21 cellular contexts compared by ENCODE assay signal in genomic region chr17:77723909-77724875, GRCh38.
A peak's percentile ranks its signal among the peaks of the same experiment; 100 is the strongest.
DNase-seq lines count a peak whose midpoint lies in the region; ATAC-seq, FAIRE-seq and TF ChIP-seq lines count a peak whose summit lies in the region.
"Had no signal": no experiment of that assay in that cellular context is flagged by ENCODE, and none has a peak within 500 bp of the region (broad histone marks: within the 10 kb centered on the region; RNA-seq: fewer than 3 reads in every experiment).

No MANE protein-coding gene starts in this region.

- no peaks in the 10 kb centered on the region for H3K9me3 ChIP-seq in HEK293 (ENCODE audit: control insufficient read depth, insufficient read depth, low read depth, low read length)
- no peaks in the 10 kb centered on the region; the same call in 1 of the 2 replicates for H3K9me3 ChIP-seq in K562 (replicated peaks; ENCODE audit: control insufficient read depth, insufficient read depth, low read depth, low read length)
- no peaks in the 10 kb centered on the region for H3K9me3 ChIP-seq in neural progenitor cell (ENCODE audit: low read depth)
- H3K9me3 ChIP-seq: BE2C, Peyer's patch, SK-N-SH, tibial nerve had no signal

- DNase-seq in NCI-H1105 treated with DMSO at 0.1 percent for 48 hours (lab: John Stamatoyannopoulos, UW): peak; percentile 74
- no peak for DNase-seq in NCI-H1105 (lab: John Stamatoyannopoulos, UW)
- DNase-seq in K562 (ENCODE audit: extremely low read depth in 1 of 4, low spot score in 3 of 4): no peak
- no peak for DNase-seq in neural progenitor cell (ENCODE audit: low spot score)
- no peak for DNase-seq in NCI-H345 treated with DMSO at 0.1 percent for 48 hours (lab: John Stamatoyannopoulos, UW; ENCODE audit: unreplicated experiment)
- no peak for DNase-seq in middle frontal gyrus (ENCODE audit: extremely low spot score, low spot score)
- DNase-seq: 8988T; activated CD4-positive, alpha-beta T cell treated with anti-CD3 and anti-CD28 coated beads for 1 hour; activated naive CD4-positive, alpha-beta T cell treated with anti-CD3 and anti-CD28 coated beads for 36 hours; activated T-cell treated with anti-CD3 and anti-CD28 coated beads for 4 hours; NCI-H524 treated with DMSO at 0.1 percent for 48 hours; Peyer's patch; retina; SK-N-SH had no signal

- H3K79me2 ChIP-seq in K562 (ENCODE audit: control insufficient read depth, insufficient read depth, low read length) (no peaks in the 10 kb centered on the region), neural progenitor cell (ENCODE audit: low read depth) (no peaks in the 10 kb centered on the region)

- H3K4me3 ChIP-seq in HEK293 (ENCODE audit: low read depth, low read length) (no peak overlapping the region), K562 (no peak overlapping the region), neural progenitor cell (no peak overlapping the region)
- H3K4me3 ChIP-seq: Peyer's patch, tibial nerve had no signal

- H3K27ac ChIP-seq in HEK293 (ENCODE audit: extremely low read depth, low read depth, low read length) (no peak overlapping the region), K562 (ENCODE audit: extremely low read depth, low read depth, low read length) (no peak overlapping the region), neural progenitor cell (no peak overlapping the region)
- H3K27ac ChIP-seq: Peyer's patch, tibial nerve had no signal

- FAIRE-seq in K562 (lab: Jason Lieb, UNC): no peak
- FAIRE-seq: HepG2 had no signal

- CTCF ChIA-PET in HEK293 (lab: Yijun Ruan, JAX): no interaction called here
- CTCF ChIA-PET in K562 (lab: Yijun Ruan, JAX; ENCODE audit: low intra/inter-chr PET ratio): no interaction called here

- WGBS in K562 (ENCODE audit: insufficient coverage, low coverage, missing lambda C conversion rate): 1% methylated on average over 20 of the region's 22 CpGs

- no peak overlapping the region for H3K4me3 Mint-ChIP-seq in neural progenitor cell
- H3K4me3 Mint-ChIP-seq: activated naive CD4-positive, alpha-beta T cell treated with anti-CD3 and anti-CD28 coated beads for 36 hours; mesothelial cell of epicardium; stimulated activated naive B cell treated with anti-CD40 and anti-IgM and Interleukin-4, amounts not matched to agents 10 μg/mL and 1 μg/mL and 100 μg/mL, for 72 hours had no signal

- ATAC-seq in K562 (no peak), HG03280 (IDR thresholded peaks at IDR 0.05; ENCODE audit: unreplicated experiment) (no peak)
- ATAC-seq: HepG2 had no signal

- in situ Hi-C loops in K562 (cut with MboI): no loop called here

- H3K4me1 Mint-ChIP-seq in neural progenitor cell: peaks cover 30% of the 10 kb centered on the region

- no peak for TF ChIP-seq RAD21 in K562 (CRISPR knock-in tag; conservative IDR thresholded peaks at IDR 0.05 in 1 of 2, IDR thresholded peaks at IDR 0.05 in 1 of 2)

- TF ChIP-seq POLR2A in K562 (conservative IDR thresholded peaks at IDR 0.05): no peak

- BruUV-seq in K562 (replicated peaks; lab: Mats Ljungman, UMichigan): no TSS peak

- H3K36me3 ChIP-seq in HEK293 (ENCODE audit: control insufficient read depth in 2 of 2, insufficient read depth in 1 of 2, low read length in 2 of 2) (no peaks in the 10 kb centered on the region), K562 (ENCODE audit: control insufficient read depth, insufficient read depth, low read length) (no peaks in the 10 kb centered on the region), neural progenitor cell (no peaks in the 10 kb centered on the region)
- H3K36me3 ChIP-seq: BE2C, Peyer's patch, tibial nerve had no signal

- H3K4me2 ChIP-seq in K562 (ENCODE audit: insufficient read depth, low read length): no peak overlapping the region
- no peak overlapping the region for H3K4me2 ChIP-seq in neural progenitor cell
- H3K4me2 ChIP-seq: SK-N-SH had no signal

- H4K20me1 ChIP-seq in K562 (replicated peaks; ENCODE audit: control insufficient read depth, insufficient read depth, low read length) (no peaks in the 10 kb centered on the region), neural progenitor cell (ENCODE audit: low read depth) (no peaks in the 10 kb centered on the region)

- POLR2A ChIA-PET in HEK293 (lab: Yijun Ruan, JAX): no interaction called here
- POLR2A ChIA-PET in K562 (lab: Yijun Ruan, JAX): no interaction called here

- no peak for TF ChIP-seq EP300 in K562 (IDR thresholded peaks at IDR 0.05; ENCODE audit: low read length)

- H3K4me1 ChIP-seq in HEK293 (ENCODE audit: control insufficient read depth, insufficient read depth, low read length) (no peaks in the 10 kb centered on the region), K562 (replicated peaks in 1 of 2; ENCODE audit: control insufficient read depth in 2 of 2, insufficient read depth in 2 of 2, low read length in 2 of 2) (0 out of 5 replicates have a peak, but pooled peaks cover 0 to 5% of the 10 kb centered on the region in 2 experiments), neural progenitor cell (peaks cover 6% of the 10 kb centered on the region)
- H3K4me1 ChIP-seq: Peyer's patch had no signal

- H3F3A ChIP-seq in neural progenitor cell (ENCODE audit: low read depth): no peaks in the 10 kb centered on the region

- H3K27ac Mint-ChIP-seq in neural progenitor cell: peak overlapping the region; percentile 94
- H3K27ac Mint-ChIP-seq: activated naive CD4-positive, alpha-beta T cell treated with anti-CD3 and anti-CD28 coated beads for 36 hours; mesothelial cell of epicardium; stimulated activated naive B cell treated with anti-CD40 and anti-IgM and Interleukin-4, amounts not matched to agents 10 μg/mL and 1 μg/mL and 100 μg/mL, for 72 hours had no signal

- TF ChIP-seq CTCF in HEK293 (tag by site-specific recombination; IDR thresholded peaks at IDR 0.05) (no peak), K562 (IDR thresholded peaks at IDR 0.05 in 2 of 3, conservative IDR thresholded peaks at IDR 0.05 in 1 of 3; ENCODE audit: insufficient read depth in 2 of 3, low read depth in 1 of 3, low read length in 3 of 3) (no peak), neural progenitor cell (IDR thresholded peaks at IDR 0.05) (no peak)

- intact Hi-C loops in K562 (cut with micrococcal nuclease): no loop called here

- no peak overlapping the region for H2AFZ ChIP-seq in K562 (ENCODE audit: low read depth, low read length)
- no peak overlapping the region for H2AFZ ChIP-seq in neural progenitor cell (replicated peaks)

- H3K9ac ChIP-seq in K562 (ENCODE audit: insufficient read depth in 1 of 2, low read depth in 2 of 2, low read length in 2 of 2): no peak overlapping the region; a peak in 1 of 4 replicates
- no peak overlapping the region for H3K9ac ChIP-seq in neural progenitor cell
- H3K9ac ChIP-seq: SK-N-SH had no signal

- no peaks in the 10 kb centered on the region for H3K9me1 ChIP-seq in K562 (ENCODE audit: control insufficient read depth, insufficient read depth, low read length)

- H3K9me3 Mint-ChIP-seq in neural progenitor cell: peaks cover 11% of the 10 kb centered on the region
- H3K9me3 Mint-ChIP-seq: activated naive CD4-positive, alpha-beta T cell treated with anti-CD3 and anti-CD28 coated beads for 36 hours; mesothelial cell of epicardium; stimulated activated naive B cell treated with anti-CD40 and anti-IgM and Interleukin-4, amounts not matched to agents 10 μg/mL and 1 μg/mL and 100 μg/mL, for 72 hours had no signal

- H3K27me3 Mint-ChIP-seq in neural progenitor cell (ENCODE audit: insufficient read depth, low read depth): peaks cover 12% of the 10 kb centered on the region

- no peaks in the 10 kb centered on the region for H3K36me3 Mint-ChIP-seq in neural progenitor cell
- H3K36me3 Mint-ChIP-seq: mesothelial cell of epicardium; stimulated activated naive B cell treated with anti-CD40 and anti-IgM and Interleukin-4, amounts not matched to agents 10 μg/mL and 1 μg/mL and 100 μg/mL, for 72 hours had no signal

- H3K27me3 ChIP-seq in K562 (ENCODE audit: control insufficient read depth in 2 of 2, insufficient read depth in 2 of 2, low read length in 2 of 2) (peaks cover 27 to 70% of the 10 kb centered on the region in 2 experiments), neural progenitor cell (no peaks in the 10 kb centered on the region)
- H3K27me3 ChIP-seq: BE2C, Peyer's patch, tibial nerve had no signal

TF ChIP-seq in K562, 482 proteins besides CTCF, POLR2A, EP300 and RAD21:
- TF ChIP-seq POLR2B (IDR thresholded peaks at IDR 0.05; ENCODE audit: low read depth, partially characterized antibody) (no peak), SMAD1 (IDR thresholded peaks at IDR 0.05; ENCODE audit: low read depth, low read length, partially characterized antibody) (no peak), ZKSCAN3 (CRISPR knock-in tag; IDR thresholded peaks at IDR 0.05) (no peak), SREBF1 (IDR thresholded peaks at IDR 0.05; ENCODE audit: borderline replicate concordance, low read depth, low read length) (no peak), PRDM10 (IDR thresholded peaks at IDR 0.05; ENCODE audit: partially characterized antibody) (peak; percentile 93)
